In the genomic region with DNA sequence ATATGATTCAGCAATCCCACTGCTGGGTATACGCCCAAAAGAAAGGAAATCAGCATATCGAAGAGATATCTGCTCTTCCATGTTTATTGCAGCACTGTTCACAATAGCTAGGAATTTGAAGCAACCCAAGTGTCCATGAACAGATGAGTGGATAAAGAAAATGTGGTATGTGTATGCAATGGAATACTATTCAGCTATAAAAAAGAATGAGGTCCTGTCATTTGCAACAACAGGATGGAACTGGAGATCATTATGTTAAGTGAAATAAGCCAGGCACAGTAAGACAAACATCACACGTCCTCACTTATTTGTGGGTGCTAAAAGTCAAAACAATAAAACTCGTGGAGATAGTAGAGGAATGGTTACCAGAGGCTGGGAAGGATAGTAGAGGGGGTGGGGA, we compare ENCODE assay signal across 35 cellular contexts.
DNase-seq lines count a peak whose midpoint lies in the region; ATAC-seq, FAIRE-seq and TF ChIP-seq lines count a peak whose summit lies in the region.
"Had no signal": no experiment of that assay in that cellular context is flagged by ENCODE, and none has a peak within 500 bp of the region (broad histone marks: within the 10 kb centered on the region; RNA-seq: fewer than 3 reads in every experiment).

No MANE protein-coding gene starts in this region.

- peaks cover 9% of the 10 kb centered on the region for H3K4me1 Mint-ChIP-seq in activated naive CD4-positive, alpha-beta T cell treated with anti-CD3 and anti-CD28 coated beads, Interleukin-2, amount 50 U/mL, for 24 hours
- H3K4me1 Mint-ChIP-seq: B cell, CD14-positive monocyte had no signal

- H3K9ac ChIP-seq in SK-N-SH = no peak overlapping the region
- H3K9ac ChIP-seq in K562 (ENCODE audit: insufficient read depth in 1 of 2, low read depth in 2 of 2, low read length in 2 of 2) = no peak overlapping the region
- H3K9ac ChIP-seq: BLaER1; BLaER1 treated with 17β-estradiol and CSF1 and Interleukin-3, amounts not matched to agents 10 nM and 100 nM had no signal

- POLR2A ChIA-PET in SK-N-SH (lab: Yijun Ruan, JAX) (no interaction called here), K562 (lab: Yijun Ruan, JAX) (no interaction called here)

- peaks cover 3% of the 10 kb centered on the region for H3K36me3 Mint-ChIP-seq in activated naive CD4-positive, alpha-beta T cell treated with anti-CD3 and anti-CD28 coated beads, Interleukin-2, amount 50 U/mL, for 24 hours
- H3K36me3 Mint-ChIP-seq: CD14-positive monocyte; CD4-positive, alpha-beta memory T cell; CD4-positive, CD25-positive, alpha-beta regulatory T cell; CD8-positive, alpha-beta T cell had no signal

- no peaks in the 10 kb centered on the region for H3K4me1 ChIP-seq in SK-N-SH (ENCODE audit: control insufficient read depth in 1 of 2, insufficient read depth in 2 of 2, low read depth in 1 of 2, low read length in 1 of 2)
- no peaks in the 10 kb centered on the region for H3K4me1 ChIP-seq in K562 (replicated peaks in 1 of 2; ENCODE audit: control insufficient read depth in 2 of 2, insufficient read depth in 2 of 2, low read length in 2 of 2)
- H3K4me1 ChIP-seq: A549, BE2C, Caco-2 had no signal

- H3K36me3 ChIP-seq in SK-N-SH (replicated peaks in 1 of 2; ENCODE audit: control insufficient read depth in 1 of 2, insufficient read depth in 2 of 2, low read length in 1 of 2) (no peaks in the 10 kb centered on the region), K562 (ENCODE audit: control insufficient read depth, insufficient read depth, low read length) (no peaks in the 10 kb centered on the region)
- H3K36me3 ChIP-seq: BE2C, BLaER1 had no signal

- H3K9me2 ChIP-seq in SK-N-SH = no peaks in the 10 kb centered on the region

- H3K9me1 ChIP-seq in K562 (ENCODE audit: control insufficient read depth, insufficient read depth, low read length) = no peaks in the 10 kb centered on the region

- TF ChIP-seq CTCF in SK-N-SH (IDR thresholded peaks at IDR 0.05) (no peak), K562 (IDR thresholded peaks at IDR 0.05 in 2 of 3, conservative IDR thresholded peaks at IDR 0.05 in 1 of 3; ENCODE audit: insufficient read depth in 2 of 3, low read depth in 1 of 3, low read length in 3 of 3) (no peak)

- no peak for FAIRE-seq in K562 (lab: Jason Lieb, UNC)
- FAIRE-seq: A204.1, A549, D721Med had no signal

- H3K27me3 ChIP-seq in SK-N-SH (ENCODE audit: insufficient read depth) (no peaks in the 10 kb centered on the region; the same call in 1 of the 2 replicates), K562 (ENCODE audit: control insufficient read depth in 2 of 2, insufficient read depth in 2 of 2, low read length in 2 of 2) (peaks cover 0 to 3% of the 10 kb centered on the region in 2 experiments; a peak in 1 of 5 replicates)
- H3K27me3 ChIP-seq: BE2C; BLaER1; BLaER1 treated with 17β-estradiol and CSF1 and Interleukin-3, amounts not matched to agents 10 nM and 100 nM had no signal

- TF ChIP-seq EP300 in SK-N-SH (IDR thresholded peaks at IDR 0.05; ENCODE audit: borderline replicate concordance in 1 of 2, low read depth in 1 of 2, low read length in 1 of 2) (no peak), K562 (IDR thresholded peaks at IDR 0.05; ENCODE audit: low read length) (no peak)

- in situ Hi-C loops in K562 (cut with MboI) = no loop called here

- no peak overlapping the region for H3K4me3 Mint-ChIP-seq in activated naive CD4-positive, alpha-beta T cell treated with anti-CD3 and anti-CD28 coated beads, Interleukin-2, amount 50 U/mL, for 24 hours
- H3K4me3 Mint-ChIP-seq: B cell; CD14-positive monocyte; CD4-positive, alpha-beta memory T cell; CD4-positive, alpha-beta T cell; CD4-positive, CD25-positive, alpha-beta regulatory T cell; CD8-positive, alpha-beta memory T cell; CD8-positive, alpha-beta T cell had no signal

- intact Hi-C loops in K562 (cut with micrococcal nuclease) = no loop called here

- no peak overlapping the region for H3K27ac ChIP-seq in SK-N-SH (ENCODE audit: low read depth in 2 of 2, low read length in 1 of 2)
- no peak overlapping the region for H3K27ac ChIP-seq in K562 (ENCODE audit: extremely low read depth, low read depth, low read length)
- H3K27ac ChIP-seq: 22Rv1; A549; BLaER1; BLaER1 treated with 17β-estradiol and CSF1 and Interleukin-3, amounts not matched to agents 10 nM and 100 nM; C4-2B had no signal

- TF ChIP-seq POLR2A in K562 (conservative IDR thresholded peaks at IDR 0.05) = no peak

- peaks cover 5% of the 10 kb centered on the region for H3K9me3 Mint-ChIP-seq in activated naive CD4-positive, alpha-beta T cell treated with anti-CD3 and anti-CD28 coated beads, Interleukin-2, amount 50 U/mL, for 24 hours
- H3K9me3 Mint-ChIP-seq: CD4-positive, alpha-beta T cell had no signal

- TF ChIP-seq RAD21 in SK-N-SH (IDR thresholded peaks at IDR 0.05; ENCODE audit: low read length) (no peak), K562 (CRISPR knock-in tag; conservative IDR thresholded peaks at IDR 0.05 in 1 of 2, IDR thresholded peaks at IDR 0.05 in 1 of 2) (no peak)

- no peaks in the 10 kb centered on the region for H3K27me3 Mint-ChIP-seq in activated naive CD4-positive, alpha-beta T cell treated with anti-CD3 and anti-CD28 coated beads, Interleukin-2, amount 50 U/mL, for 24 hours
- H3K27me3 Mint-ChIP-seq: B cell; CD4-positive, alpha-beta memory T cell; CD4-positive, alpha-beta T cell had no signal

- DNase-seq in SK-N-SH = no peak
- no peak for DNase-seq in activated naive CD4-positive, alpha-beta T cell (lab: John Stamatoyannopoulos, UW)
- DNase-seq in K562 (ENCODE audit: extremely low read depth in 1 of 4, low spot score in 3 of 4) = no peak
- DNase-seq in activated T-cell treated with anti-CD3 and anti-CD28 coated beads, Interleukin-2, amount 50 U/mL, for 48 hours = no peak
- DNase-seq: 8988T; ACHN; AML-193; BE2C; C1 segment of cervical spinal cord; Caco-2; Calu3; CD4-positive, alpha-beta memory T cell; CD4-positive, alpha-beta T cell; CD4-positive, CD25-positive, alpha-beta regulatory T cell; CD8-positive, alpha-beta memory T cell; CD8-positive, alpha-beta T cell; COR-L47; DMS 273 treated with DMSO at 0.1 percent for 48 hours; DMS153; DMS53; DMS79; DMS79 treated with DMSO at 0.1 percent for 48 hours; DND-41; EL had no signal

- CTCF ChIA-PET in SK-N-SH (lab: Yijun Ruan, JAX) (interaction anchor here (1.1 kb wide), 1 partner anchor 9 kb away, joined by 3 read pairs; no protein-coding TSS in a partner anchor), K562 (lab: Yijun Ruan, JAX; ENCODE audit: low intra/inter-chr PET ratio) (no interaction called here)

- WGBS in SK-N-SH (ENCODE audit: low lambda C conversion rate) = 6% methylated on average over 4 of the region's 4 CpGs
- 16% methylated on average over 4 of the region's 4 CpGs for WGBS in K562 (ENCODE audit: insufficient coverage, low coverage, missing lambda C conversion rate)

- ATAC-seq in SK-N-SH treated with all-trans-retinoic acid at 6 μM for 48 hours (no peak), K562 (no peak)
- ATAC-seq: A549; CD8-positive, alpha-beta T cell had no signal

- H3K4me2 ChIP-seq in SK-N-SH = no peak overlapping the region
- H3K4me2 ChIP-seq in K562 (ENCODE audit: insufficient read depth, low read length) = no peak overlapping the region
- H3K4me2 ChIP-seq: A549; BLaER1; BLaER1 treated with 17β-estradiol and CSF1 and Interleukin-3, amounts not matched to agents 10 nM and 100 nM had no signal

- H3F3A ChIP-seq in SK-N-SH (replicated peaks; ENCODE audit: insufficient read depth) = no peaks in the 10 kb centered on the region

- peak overlapping the region; percentile 38 for H3K27ac Mint-ChIP-seq in activated naive CD4-positive, alpha-beta T cell treated with anti-CD3 and anti-CD28 coated beads, Interleukin-2, amount 50 U/mL, for 24 hours
- H3K27ac Mint-ChIP-seq: B cell; CD14-positive monocyte; CD4-positive, alpha-beta memory T cell; CD4-positive, alpha-beta T cell; CD8-positive, alpha-beta memory T cell; CD8-positive, alpha-beta T cell had no signal

- no TSS peak for BruUV-seq in K562 (replicated peaks; lab: Mats Ljungman, UMichigan)

- no peaks in the 10 kb centered on the region for H3K9me3 ChIP-seq in SK-N-SH
- no peaks in the 10 kb centered on the region for H3K9me3 ChIP-seq in K562 (replicated peaks; ENCODE audit: control insufficient read depth, insufficient read depth, low read depth, low read length)
- H3K9me3 ChIP-seq: A549, BE2C, Caco-2 had no signal

- no peaks in the 10 kb centered on the region for H4K20me1 ChIP-seq in SK-N-SH (ENCODE audit: insufficient read depth)
- H4K20me1 ChIP-seq in K562 (replicated peaks; ENCODE audit: control insufficient read depth, insufficient read depth, low read length) = no peaks in the 10 kb centered on the region
- H4K20me1 ChIP-seq: BLaER1; BLaER1 treated with 17β-estradiol and CSF1 and Interleukin-3, amounts not matched to agents 10 nM and 100 nM had no signal

- H3K4me3 ChIP-seq in SK-N-SH (ENCODE audit: low read depth in 2 of 2, low read length in 1 of 2) (no peak overlapping the region), K562 (no peak overlapping the region)
- H3K4me3 ChIP-seq: A549; BLaER1; BLaER1 treated with 17β-estradiol and CSF1 and Interleukin-3, amounts not matched to agents 10 nM and 100 nM had no signal

- H2AFZ ChIP-seq in SK-N-SH (ENCODE audit: low read depth) = no peak overlapping the region
- no peak overlapping the region for H2AFZ ChIP-seq in K562 (ENCODE audit: low read depth, low read length)

- H3K79me2 ChIP-seq in SK-N-SH (ENCODE audit: insufficient read depth) = no peaks in the 10 kb centered on the region
- H3K79me2 ChIP-seq in K562 (ENCODE audit: control insufficient read depth, insufficient read depth, low read length) = no peaks in the 10 kb centered on the region

TF ChIP-seq in SK-N-SH treated with all-trans-retinoic acid at 6 μM for 48 hours, 23 proteins besides CTCF, POLR2A, EP300 and RAD21:
- TF ChIP-seq ZNF8 (CRISPR knock-in tag; IDR thresholded peaks at IDR 0.05) = peak; percentile 95
- no peak for TF ChIP-seq TOX (CRISPR knock-in tag; IDR thresholded peaks at IDR 0.05; ENCODE audit: borderline replicate concordance)
- TF ChIP-seq SNAI2 (CRISPR knock-in tag; IDR thresholded peaks at IDR 0.05) = no peak
TF ChIP-seq in SK-N-SH treated with all-trans-retinoic acid at 6 μM for 48 hours: peak in this region for 1.

TF ChIP-seq in SK-N-SH, 30 proteins besides CTCF, POLR2A, EP300 and RAD21 (continues in another document):
- no peak for TF ChIP-seq EZH2phosphoT487 (IDR thresholded peaks at IDR 0.05; ENCODE audit: borderline replicate concordance, low read depth)
- TF ChIP-seq NRF1 (IDR thresholded peaks at IDR 0.05; ENCODE audit: low read depth, low read length) = no peak
- TF ChIP-seq SMC3 (IDR thresholded peaks at IDR 0.05; ENCODE audit: low read depth, low read length) = no peak
- TF ChIP-seq CHD2 (IDR thresholded peaks at IDR 0.05; ENCODE audit: low read length, partially characterized antibody) = no peak
- TF ChIP-seq GABPA (IDR thresholded peaks at IDR 0.05; ENCODE audit: low read depth) = no peak
